21 cellular contexts compared by ENCODE assay signal in genomic region chr15:57329582-57330367, GRCh38. TPM values are rescaled to one million over a fixed set of nuclear protein-coding genes. Genes with fewer than 3 reads are reported as not detected.
A peak's percentile ranks its signal among the peaks of the same experiment; 100 is the strongest.
DNase-seq lines count a peak whose midpoint lies in the region; ATAC-seq, FAIRE-seq and TF ChIP-seq lines count a peak whose summit lies in the region.
"Had no signal": no experiment of that assay in that cellular context is flagged by ENCODE, and none has a peak within 500 bp of the region (broad histone marks: within the 10 kb centered on the region; RNA-seq: fewer than 3 reads in every experiment).

No MANE protein-coding gene starts in this region.

- peaks cover 11% of the 10 kb centered on the region for H3K4me1 Mint-ChIP-seq in stimulated activated naive CD8-positive, alpha-beta T cell treated with anti-CD3 and anti-CD28 coated beads, Interleukin-15, amount 100 ng/mL, for 72 hours
- H3K4me1 Mint-ChIP-seq in endodermal cell: peaks cover 31% of the 10 kb centered on the region
- H3K4me1 Mint-ChIP-seq in CD4-positive, alpha-beta T cell (ENCODE audit: low read depth): no peaks in the 10 kb centered on the region

- no peaks in the 10 kb centered on the region for H3K27me3 ChIP-seq in endodermal cell (ENCODE audit: control insufficient read depth, insufficient read depth, low read length, poor library complexity, severe bottlenecking)
- H3K27me3 ChIP-seq in CD4-positive, alpha-beta T cell (ENCODE audit: control insufficient read depth, insufficient read depth, low read length): peaks cover 6% of the 10 kb centered on the region
- H3K27me3 ChIP-seq: cardiac muscle cell had no signal

- ATAC-seq in stimulated activated naive CD8-positive, alpha-beta T cell treated with anti-CD3 and anti-CD28 coated beads, Interleukin-15, amount 100 ng/mL, for 72 hours: peak; percentile 43
- no peak for ATAC-seq in stimulated activated naive CD8-positive, alpha-beta T cell treated with anti-CD3 and anti-CD28 coated beads, Interleukin-15, Interleukin-2, amounts not matched to agents 100 U/mL and 50 U/mL, for 24 hours
- ATAC-seq in CD4-positive, alpha-beta T cell (ENCODE audit: poor library complexity): no peak
- ATAC-seq: SK-N-SH treated with all-trans-retinoic acid at 6 μM for 48 hours had no signal

- no peak overlapping the region for H3K27ac Mint-ChIP-seq in stimulated activated naive CD8-positive, alpha-beta T cell treated with anti-CD3 and anti-CD28 coated beads, Interleukin-15, amount 100 ng/mL, for 72 hours
- no peak overlapping the region for H3K27ac Mint-ChIP-seq in endodermal cell
- no peak overlapping the region for H3K27ac Mint-ChIP-seq in CD4-positive, alpha-beta T cell
- H3K27ac Mint-ChIP-seq: activated naive CD4-positive, alpha-beta T cell treated with anti-CD3 and anti-CD28 coated beads, Interleukin-2, amount 10 ng/mL, durations not matched to agents 7 days and 5 days; type B pancreatic cell had no signal

- H3K36me3 Mint-ChIP-seq in endodermal cell (ENCODE audit: low read depth): no peaks in the 10 kb centered on the region
- no peaks in the 10 kb centered on the region for H3K36me3 Mint-ChIP-seq in CD4-positive, alpha-beta T cell (ENCODE audit: low read depth)
- H3K36me3 Mint-ChIP-seq: activated naive CD4-positive, alpha-beta T cell treated with anti-CD3 and anti-CD28 coated beads, Interleukin-2, amount 10 ng/mL, durations not matched to agents 7 days and 5 days; type B pancreatic cell had no signal

- H3K4me3 Mint-ChIP-seq in stimulated activated naive CD8-positive, alpha-beta T cell treated with anti-CD3 and anti-CD28 coated beads, Interleukin-15, amount 100 ng/mL, for 72 hours: no peak overlapping the region
- H3K4me3 Mint-ChIP-seq in endodermal cell: no peak overlapping the region
- H3K4me3 Mint-ChIP-seq in CD4-positive, alpha-beta T cell: no peak overlapping the region
- H3K4me3 Mint-ChIP-seq: activated naive CD4-positive, alpha-beta T cell treated with anti-CD3 and anti-CD28 coated beads, Interleukin-2, amount 10 ng/mL, durations not matched to agents 7 days and 5 days; type B pancreatic cell had no signal

- intact Hi-C loops in CD4-positive, alpha-beta T cell (cut with DNase I, micrococcal nuclease): no loop called here

- no peak overlapping the region for H3K4me3 ChIP-seq in endodermal cell (ENCODE audit: low read length)
- H3K4me3 ChIP-seq: cardiac muscle cell, lung had no signal

- no peak overlapping the region for H3K27ac ChIP-seq in endodermal cell (ENCODE audit: low read depth, low read length)
- no peak overlapping the region for H3K27ac ChIP-seq in CD4-positive, alpha-beta T cell (ENCODE audit: low read depth, low read length)
- H3K27ac ChIP-seq: C4-2B, cardiac muscle cell, RWPE1 had no signal

- POLR2A ChIA-PET in CD4-positive, alpha-beta T cell (lab: Charles Lee): no interaction called here

- peaks cover 41% of the 10 kb centered on the region for H3K27me3 Mint-ChIP-seq in stimulated activated naive CD8-positive, alpha-beta T cell treated with anti-CD3 and anti-CD28 coated beads, Interleukin-15, amount 100 ng/mL, for 72 hours
- H3K27me3 Mint-ChIP-seq in endodermal cell (ENCODE audit: insufficient read depth): no peaks in the 10 kb centered on the region
- peaks cover 15% of the 10 kb centered on the region for H3K27me3 Mint-ChIP-seq in CD4-positive, alpha-beta T cell
- H3K27me3 Mint-ChIP-seq: type B pancreatic cell had no signal

- CTCF ChIA-PET in CD4-positive, alpha-beta T cell (lab: Charles Lee): no interaction called here

- no peaks in the 10 kb centered on the region for H3K9me3 Mint-ChIP-seq in stimulated activated naive CD8-positive, alpha-beta T cell treated with anti-CD3 and anti-CD28 coated beads, Interleukin-15, amount 100 ng/mL, for 72 hours
- no peaks in the 10 kb centered on the region for H3K9me3 Mint-ChIP-seq in endodermal cell
- H3K9me3 Mint-ChIP-seq in CD4-positive, alpha-beta T cell: no peaks in the 10 kb centered on the region
- H3K9me3 Mint-ChIP-seq: activated naive CD4-positive, alpha-beta T cell treated with anti-CD3 and anti-CD28 coated beads, Interleukin-2, amount 10 ng/mL, durations not matched to agents 7 days and 5 days; type B pancreatic cell had no signal

- no peaks in the 10 kb centered on the region for H3K36me3 ChIP-seq in endodermal cell (ENCODE audit: control insufficient read depth, insufficient read depth, low read length)
- H3K36me3 ChIP-seq: cardiac muscle cell had no signal

- H3K4me1 ChIP-seq in endodermal cell (ENCODE audit: control insufficient read depth, insufficient read depth, low read length): peaks cover 4% of the 10 kb centered on the region

- no peaks in the 10 kb centered on the region for H3K9me3 ChIP-seq in endodermal cell (ENCODE audit: control insufficient read depth, low read length)
- H3K9me3 ChIP-seq in CD4-positive, alpha-beta T cell (ENCODE audit: control insufficient read depth, low read length): no peaks in the 10 kb centered on the region

- DNase-seq in stimulated activated naive CD8-positive, alpha-beta T cell treated with anti-CD3 and anti-CD28 coated beads, Interleukin-15, amount 100 ng/mL, for 72 hours: no peak
- no peak for DNase-seq in stimulated activated naive CD8-positive, alpha-beta T cell treated with anti-CD3 and anti-CD28 coated beads, Interleukin-15, Interleukin-2, amounts not matched to agents 100 U/mL and 50 U/mL, for 24 hours
- DNase-seq in RCC 7860 (ENCODE audit: low spot score): peak; percentile 95
- no peak for DNase-seq in endodermal cell
- no peak for DNase-seq in ACHN
- DNase-seq in CD4-positive, alpha-beta T cell: no peak
- DNase-seq in anterior cingulate cortex (lab: John Stamatoyannopoulos, UW): no peak
- no peak for DNase-seq in stimulated activated CD4-positive, alpha-beta T cell treated with anti-CD3 and anti-CD28 coated beads, Interleukin-12 subunit alpha, Interleukin-12 subunit beta, amount 100 ng/mL, for 4 hours
- DNase-seq: activated naive CD4-positive, alpha-beta T cell treated with anti-CD3 and anti-CD28 coated beads, Interleukin-2, amount 10 ng/mL, durations not matched to agents 7 days and 5 days; amygdala; kidney; NCI-H1436; NCI-H524; retina had no signal

- in situ Hi-C loops in ACHN (cut with HindIII; ENCODE audit: low pct_ligation_motif_present, low pct_unique_long_range_greater_than_20kb, low sequenced_read_pairs): loop anchor here (25.0 kb wide), 1 partner anchor 208 kb away; no protein-coding TSS in a partner anchor

- 94 to 96% methylated on average over 11 to 13 of the region's 13 CpGs for WGBS in endodermal cell (ENCODE audit: insufficient coverage in 1 of 2, insufficient read length in 1 of 2), 2 experiments

- peak; percentile 89 for FAIRE-seq in RCC 7860 (lab: Jason Lieb, UNC)
- FAIRE-seq: D721Med, kidney had no signal

- H3K9ac ChIP-seq in endodermal cell (ENCODE audit: extremely low read depth, low read length, poor library complexity, severe bottlenecking): no peak overlapping the region

- peak; percentile 22 for TF ChIP-seq CTCF in endodermal cell (conservative IDR thresholded peaks at IDR 0.05)
- TF ChIP-seq CTCF in CD4-positive, alpha-beta T cell (IDR thresholded peaks at IDR 0.05): no peak

RNA-seq across cellular contexts. Expression of gene CGNL1, which starts 46.5 kb away (rescaled TPM):
- total RNA-seq in endodermal cell: 10 to 100 TPM; 82.6 to 98.0 TPM
- 15.1 TPM for polyA plus RNA-seq in endodermal cell (2013, experiment 1 of 2)
- polyA plus RNA-seq in endodermal cell (2013, experiment 2 of 2): 15.8 TPM
- total RNA-seq in CD4-positive, alpha-beta T cell: not detected

Comparison
In these comparisons a context has a peak if more than half of its experiments do, and no peak if none do; other contexts are left out.
1. RNA of gene CGNL1, which starts 46.5 kb away (total RNA-seq): 82.6 to 98.0 TPM in endodermal cell; not detected in CD4-positive, alpha-beta T cell; every median in the first group is over 10 times any median in the second.